Comparison of ENCODE assay signal across 8 cellular contexts in the genomic region with DNA sequence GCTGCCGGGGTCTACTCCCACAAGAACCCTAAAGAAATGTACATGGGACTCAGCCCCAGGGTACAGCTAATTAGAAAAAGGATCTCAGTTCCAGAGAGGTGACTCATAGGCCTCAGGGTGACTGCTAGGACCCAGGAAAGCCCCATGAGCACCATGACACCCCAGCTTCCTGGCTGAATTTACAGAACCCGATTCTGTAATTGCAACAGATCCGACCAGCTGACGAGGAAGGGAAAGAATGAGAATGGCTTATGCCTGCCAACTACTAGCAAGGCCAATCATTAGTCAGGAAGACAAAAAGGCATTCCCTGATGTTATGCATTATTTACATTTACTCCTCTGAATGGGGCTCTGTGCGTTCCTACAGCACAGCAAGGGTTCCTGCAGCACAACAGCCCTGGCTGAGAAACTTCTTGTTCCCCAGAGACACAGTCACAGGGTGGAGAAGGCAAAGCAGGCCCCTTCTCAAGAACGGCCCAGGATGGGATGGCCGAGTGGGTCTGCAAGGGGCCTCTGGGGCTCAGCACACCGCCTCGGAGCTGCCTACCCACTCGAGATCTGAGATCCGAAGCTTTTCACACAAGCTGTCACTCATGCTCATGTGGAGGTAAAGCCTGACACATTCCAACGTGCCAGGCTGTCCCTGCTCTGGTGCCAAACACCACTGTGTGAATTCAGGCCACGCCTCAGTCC. TPM values are rescaled to one million over a fixed set of nuclear protein-coding genes. Genes with fewer than 3 reads are reported as not detected.
DNase-seq lines count a peak whose midpoint lies in the region; ATAC-seq and TF ChIP-seq lines count a peak whose summit lies in the region.

No MANE protein-coding gene starts in this region.

- H3K4me3 ChIP-seq in LNCaP clone FGC (ENCODE audit: low read depth, low read length): no peak overlapping the region

- no peak for TF ChIP-seq CTCF in LNCaP clone FGC (IDR thresholded peaks at IDR 0.05; ENCODE audit: control insufficient read depth, extremely low read depth, insufficient read depth)

- ATAC-seq in GM19035 (IDR thresholded peaks at IDR 0.05; ENCODE audit: unreplicated experiment) (peak; percentile 62), esophagus mucosa (peak; percentile 89), GM21825 (IDR thresholded peaks at IDR 0.05; ENCODE audit: unreplicated experiment) (no peak)

- DNase-seq in 8988T: peak; percentile 48
- peak; percentile 46 for DNase-seq in LNCaP clone FGC (ENCODE audit: low read depth)
- peak; percentile 32 to 41 for DNase-seq in activated CD8-positive, alpha-beta memory T cell treated with anti-CD3 and anti-CD28 coated beads for 1 hour (ENCODE audit: extremely low read depth in 1 of 2, low read depth in 1 of 2)
- DNase-seq in renal cortical epithelial cell (ENCODE audit: low read depth): peak; percentile 96
- DNase-seq in HuH-7 (ENCODE audit: low spot score): no peak

RNA-seq across cellular contexts. Expression of a gene that starts 27.2 kb away (rescaled TPM):
- total RNA-seq in esophagus mucosa (0.20 TPM), renal cortical epithelial cell (1.7 and 2.6 TPM in 2 replicates)

RNA-seq across cellular contexts. Expression of a gene that starts 36.7 kb away (rescaled TPM):
- total RNA-seq in esophagus mucosa (7.6 TPM), renal cortical epithelial cell (8.5 and 14.9 TPM in 2 replicates)

RNA-seq across cellular contexts. Expression of a gene that starts 52.2 kb away (rescaled TPM):
- 9.4 TPM for total RNA-seq in esophagus mucosa
- total RNA-seq in renal cortical epithelial cell: 15.8 and 18.7 TPM in 2 replicates

RNA-seq across cellular contexts. Expression of a gene that starts 53.2 kb away (rescaled TPM):
- total RNA-seq in esophagus mucosa (not detected), renal cortical epithelial cell (0.60 TPM in 1 of 2 replicates, not detected in the other)
